Comparison of ENCODE assay signal across 8 cellular contexts in the genomic region with DNA sequence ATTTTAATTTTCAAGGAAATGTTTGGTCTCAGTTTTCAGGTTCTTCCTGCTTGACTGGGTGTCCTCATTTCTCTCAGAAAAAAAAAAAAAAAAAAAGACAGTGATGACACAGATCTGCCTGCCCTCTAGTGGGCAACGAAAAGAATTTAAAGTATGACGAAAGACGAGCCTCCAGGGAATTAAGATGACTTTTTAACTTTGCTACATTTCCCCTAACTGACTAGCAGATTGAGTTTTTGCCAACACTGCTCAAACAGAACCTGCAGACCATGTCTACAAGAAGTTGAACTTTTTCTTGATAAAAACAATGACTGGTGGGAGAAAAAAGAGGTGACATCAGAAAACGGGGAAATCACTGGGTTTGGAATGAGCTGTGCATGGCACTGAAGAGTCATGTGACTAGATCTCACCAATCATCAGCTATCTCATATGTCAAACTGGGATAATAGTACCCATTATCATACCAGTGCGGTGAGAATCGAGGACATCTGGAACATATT. TPM values are rescaled to one million over a fixed set of nuclear protein-coding genes. Genes with fewer than 3 reads are reported as not detected.
DNase-seq lines count a peak whose midpoint lies in the region; ATAC-seq and TF ChIP-seq lines count a peak whose summit lies in the region.

No MANE protein-coding gene starts in this region.

- no peaks in the 10 kb centered on the region for H3K27me3 Mint-ChIP-seq in endothelial cell (ENCODE audit: unreplicated experiment)

- H3K36me3 ChIP-seq in BLaER1 (no peaks in the 10 kb centered on the region), mesodermal cell (ENCODE audit: control insufficient read depth, insufficient read depth, low read length) (no peaks in the 10 kb centered on the region)

- peaks cover 2% of the 10 kb centered on the region for H3K4me1 Mint-ChIP-seq in endothelial cell (ENCODE audit: unreplicated experiment)

- H3K27ac ChIP-seq in BLaER1 (no peak overlapping the region), mesodermal cell (ENCODE audit: low read depth, low read length, severe bottlenecking) (peak overlapping the region; percentile 36)

- WGBS in mesodermal cell (ENCODE audit: insufficient coverage in 2 of 2), 2 experiments = 82% methylated on average over 2 of the region's 6 CpGs; no CpG with 5 or more reads in 1 of the 2 experiments

- peak overlapping the region; percentile 31 for H3K4me2 ChIP-seq in BLaER1

- peak; percentile 90 for TF ChIP-seq CTCF in endothelial cell (IDR thresholded peaks at IDR 0.05; ENCODE audit: unreplicated experiment)

- H3K9me3 ChIP-seq in BLaER1 (no peaks in the 10 kb centered on the region), mesodermal cell (ENCODE audit: control insufficient read depth, low read length) (no peaks in the 10 kb centered on the region)

- no peaks in the 10 kb centered on the region for H4K20me1 ChIP-seq in BLaER1

- no peaks in the 10 kb centered on the region for H3K9me3 Mint-ChIP-seq in endothelial cell (ENCODE audit: unreplicated experiment)

- no peaks in the 10 kb centered on the region for H3K27me3 ChIP-seq in BLaER1

- H3K27ac Mint-ChIP-seq in endothelial cell (ENCODE audit: unreplicated experiment) = peak overlapping the region; percentile 14

- no peak overlapping the region for H3K4me3 ChIP-seq in BLaER1
- no peak overlapping the region for H3K4me3 ChIP-seq in mesodermal cell (ENCODE audit: extremely low read depth, insufficient read depth, low read length, poor library complexity, severe bottlenecking)

- H3K4me1 ChIP-seq in BLaER1 (peaks cover 9% of the 10 kb centered on the region), mesodermal cell (ENCODE audit: control insufficient read depth, insufficient read depth, low read length, poor library complexity, severe bottlenecking) (peaks cover 5% of the 10 kb centered on the region)

- peak; percentile 29 for DNase-seq in NCI-H1694 (lab: John Stamatoyannopoulos, UW)
- peak; percentile 54 for DNase-seq in T1000 (lab: John Stamatoyannopoulos, UW)
- DNase-seq in endothelial cell (ENCODE audit: low spot score) = peak; percentile 38
- no peak for DNase-seq in activated effector memory CD4-positive, alpha-beta T cell treated with anti-CD3 and anti-CD28 coated beads, Interleukin-2, amount 50 U/mL, for 16 hours

- no peaks in the 10 kb centered on the region for H3K36me3 Mint-ChIP-seq in endothelial cell (ENCODE audit: low read depth, unreplicated experiment)

- ATAC-seq in GM18502 (IDR thresholded peaks at IDR 0.05; ENCODE audit: poor library complexity, unreplicated experiment) = peak; percentile 81
- ATAC-seq in HG02885 (IDR thresholded peaks at IDR 0.05; ENCODE audit: poor library complexity, unreplicated experiment) = peak; percentile 75

- H3K9ac ChIP-seq in BLaER1 = no peak overlapping the region

- peak overlapping the region; percentile 24 for H3K4me3 Mint-ChIP-seq in endothelial cell (ENCODE audit: unreplicated experiment)

RNA-seq across cellular contexts. Expression of a gene that starts 40.8 kb away (rescaled TPM):
- 5.1 TPM for total RNA-seq in endothelial cell (ENCODE audit: unreplicated experiment)
- polyA plus RNA-seq in mesodermal cell (2013, experiment 1 of 2) = 1.2 TPM
- polyA plus RNA-seq in mesodermal cell (2013, experiment 2 of 2) = 0.56 TPM
